In the genomic region with DNA sequence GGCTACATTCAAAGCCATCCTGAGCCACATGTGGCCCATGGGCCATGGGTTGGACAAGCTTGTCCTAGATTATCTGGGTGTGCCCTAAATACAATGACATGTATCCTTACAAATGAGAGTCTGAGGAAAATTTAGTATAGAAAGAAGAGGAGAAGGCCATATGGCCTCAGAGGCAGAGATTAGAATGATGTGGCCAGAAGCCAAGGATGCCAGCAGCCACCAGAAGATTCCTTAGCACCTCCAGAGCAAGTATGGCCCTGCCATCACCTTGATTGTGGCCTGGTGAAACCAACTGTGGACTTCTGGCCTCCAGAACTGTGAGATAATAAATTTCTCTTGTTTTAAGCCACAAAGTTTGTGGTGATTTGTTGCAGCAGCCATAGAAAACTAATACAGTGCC, we compare ENCODE assay signal across 24 cellular contexts.
"Had no signal": no experiment of that assay in that cellular context is flagged by ENCODE, and none has a peak within 500 bp of the region (broad histone marks: within the 10 kb centered on the region; RNA-seq: fewer than 3 reads in every experiment).

No MANE protein-coding gene starts in this region.

- H3K4me2 ChIP-seq: hepatocyte had no signal

- DNase-seq: colonic mucosa; cortex of kidney; dermis blood vessel endothelial cell; dorsolateral prefrontal cortex; effector CD4-positive, alpha-beta T cell; effector CD8-positive, alpha-beta T cell; effector memory CD4-positive, alpha-beta T cell; effector memory CD8-positive, alpha-beta T cell; endodermal cell; erythroblast; esophagus squamous epithelium; foreskin fibroblast; foreskin keratinocyte; foreskin melanocyte; gastrocnemius medialis; glutamatergic neuron; head of caudate nucleus; heart left ventricle; heart right ventricle had no signal

- H3K79me2 ChIP-seq: hepatocyte had no signal

- H3K4me3 ChIP-seq: colonic mucosa, coronary artery, dorsolateral prefrontal cortex, esophagus muscularis mucosa, esophagus squamous epithelium, gastrocnemius medialis, gastroesophageal sphincter, heart left ventricle, heart right ventricle, hepatocyte had no signal

- H3K9me3 ChIP-seq: colonic mucosa, esophagus muscularis mucosa, esophagus squamous epithelium, gastrocnemius medialis, gastroesophageal sphincter, heart left ventricle, heart right ventricle had no signal

- H3K36me3 ChIP-seq: colonic mucosa, esophagus muscularis mucosa, esophagus squamous epithelium, gastrocnemius medialis, gastroesophageal sphincter, heart left ventricle, heart right ventricle had no signal

- H3K27ac ChIP-seq: colonic mucosa, coronary artery, dorsolateral prefrontal cortex, epithelial cell of prostate, esophagus muscularis mucosa, esophagus squamous epithelium, foreskin keratinocyte, gastrocnemius medialis, gastroesophageal sphincter, heart left ventricle, heart right ventricle, hepatocyte had no signal

- H2AFZ ChIP-seq: hepatocyte had no signal

- H3K27me3 ChIP-seq: colonic mucosa, dorsolateral prefrontal cortex, esophagus muscularis mucosa, esophagus squamous epithelium, foreskin keratinocyte, gastrocnemius medialis, gastroesophageal sphincter, heart left ventricle, heart right ventricle, hepatocyte had no signal

- H3K4me1 ChIP-seq: colonic mucosa, esophagus squamous epithelium, foreskin keratinocyte, gastrocnemius medialis had no signal
